ENCODE assay signal across 33 cellular contexts in the genomic region with DNA sequence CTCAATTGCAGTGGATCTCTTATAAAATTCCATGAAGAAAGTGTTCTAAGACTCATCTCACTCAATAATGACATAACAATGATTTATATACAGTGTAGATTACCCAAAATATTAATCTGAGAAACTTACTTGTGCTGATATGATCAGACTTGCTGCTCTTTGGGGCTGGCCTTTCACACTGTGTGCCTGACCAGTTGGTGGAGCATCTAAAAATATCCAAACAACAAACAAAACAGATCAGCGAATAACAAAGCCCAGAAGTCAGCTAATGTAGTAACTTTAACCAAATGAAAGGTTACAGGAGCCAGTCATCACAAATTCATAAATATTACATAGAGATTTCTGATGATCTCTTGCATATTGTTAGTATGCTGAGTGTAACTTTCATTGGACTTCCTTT.
"Had no signal": no experiment of that assay in that cellular context is flagged by ENCODE, and none has a peak within 500 bp of the region (broad histone marks: within the 10 kb centered on the region; RNA-seq: fewer than 3 reads in every experiment).

No MANE protein-coding gene starts in this region.

- H3K36me3 Mint-ChIP-seq: activated CD4-positive, alpha-beta memory T cell treated with anti-CD3 and anti-CD28 coated beads for 36 hours; activated naive CD4-positive, alpha-beta T cell treated with anti-CD3 and anti-CD28 coated beads, Interleukin-2, amount 10 ng/mL, durations not matched to agents 7 days and 5 days; activated naive CD8-positive, alpha-beta T cell had no signal

- H3K27ac ChIP-seq: brain microvascular endothelial cell, PC-9, RWPE1, VCaP had no signal

- DNase-seq: activated B cell treated with CpG ODN at 0.5 μM for 24 hours; activated CD4-positive, alpha-beta memory T cell treated with anti-CD3 and anti-CD28 coated beads for 36 hours; activated CD4-positive, alpha-beta T cell treated with anti-CD3 and anti-CD28 coated beads for 4 hours; activated CD4-positive, alpha-beta T cell treated with anti-CD3 and anti-CD28 coated beads, Interleukin-2, amount 50 U/mL, for 1 hour; activated CD4-positive, CD25-positive, alpha-beta regulatory T cell treated with anti-CD3 and anti-CD28 coated beads, Interleukin-2, amount 50 U/mL, for 72 hours; activated CD8-positive, alpha-beta memory T cell treated with anti-CD3 and anti-CD28 coated beads, Interleukin-2, amount 50 U/mL, for 4 hours; activated effector memory CD4-positive, alpha-beta T cell treated with Interleukin-2 at 50 U/mL for 16 hours; activated naive CD4-positive, alpha-beta T cell treated with anti-CD3 and anti-CD28 coated beads, Interleukin-2, amount 10 ng/mL, durations not matched to agents 7 days and 5 days; activated naive CD8-positive, alpha-beta T cell treated with anti-CD3 and anti-CD28 coated beads, Interleukin-2, amount 50 U/mL, for 24 hours; activated T-cell treated with anti-CD3 and anti-CD28 coated beads for 4 hours; activated T-cell treated with anti-CD3 and anti-CD28 coated beads, Interleukin-2, amount 50 U/mL, for 4 hours; amniotic stem cell; aorta; brain microvascular endothelial cell; central memory CD4-positive, alpha-beta T cell; Karpas-422; KBM-7; NCI-H1105; NCI-H1417 treated with DMSO at 0.1 percent for 48 hours; NCI-H1930; NCI-H2081 treated with DMSO at 0.1 percent for 48 hours; NCI-H226; NCI-H748 treated with DMSO at 0.1 percent for 48 hours; NK-92 treated with Interleukin-12 subunit alpha and Interleukin-12 subunit beta, amount 100 ng/mL, for 24 hours; PC-9; SIG-M5; SW 1271; T-helper 1 cell; T-helper 2 cell; T-helper 9 cell had no signal

- H3K27me3 ChIP-seq: brain microvascular endothelial cell had no signal

- ATAC-seq: activated naive CD8-positive, alpha-beta T cell treated with anti-CD3 and anti-CD28 coated beads, Interleukin-2, amount 50 U/mL, for 24 hours; activated T-cell treated with anti-CD3 and anti-CD28 coated beads, Interleukin-2, amount 50 U/mL, for 4 hours had no signal

- H3K4me1 Mint-ChIP-seq: activated B cell treated with CpG ODN at 0.5 μM for 24 hours; activated naive CD4-positive, alpha-beta T cell treated with anti-CD3 and anti-CD28 coated beads, Interleukin-2, amount 10 ng/mL, durations not matched to agents 7 days and 5 days; activated naive CD8-positive, alpha-beta T cell treated with anti-CD3 and anti-CD28 coated beads, Interleukin-2, amount 50 U/mL, for 24 hours had no signal

- H3K4me3 Mint-ChIP-seq: activated B cell treated with CpG ODN at 0.5 μM for 24 hours; activated CD4-positive, alpha-beta memory T cell treated with anti-CD3 and anti-CD28 coated beads for 36 hours; activated naive CD4-positive, alpha-beta T cell treated with anti-CD3 and anti-CD28 coated beads, Interleukin-2, amount 10 ng/mL, durations not matched to agents 7 days and 5 days; activated naive CD8-positive, alpha-beta T cell; activated naive CD8-positive, alpha-beta T cell treated with anti-CD3 and anti-CD28 coated beads, Interleukin-2, amount 50 U/mL, for 24 hours; activated T-cell treated with anti-CD3 and anti-CD28 coated beads, Interleukin-2, amount 50 U/mL, for 4 hours had no signal

- H3K36me3 ChIP-seq: brain microvascular endothelial cell had no signal

- H3K27ac Mint-ChIP-seq: activated B cell treated with CpG ODN at 0.5 μM for 24 hours; activated CD4-positive, alpha-beta memory T cell treated with anti-CD3 and anti-CD28 coated beads for 36 hours; activated naive CD4-positive, alpha-beta T cell treated with anti-CD3 and anti-CD28 coated beads, Interleukin-2, amount 10 ng/mL, durations not matched to agents 7 days and 5 days; activated naive CD8-positive, alpha-beta T cell; activated naive CD8-positive, alpha-beta T cell treated with anti-CD3 and anti-CD28 coated beads, Interleukin-2, amount 50 U/mL, for 24 hours had no signal

- H3K9me3 Mint-ChIP-seq: activated naive CD4-positive, alpha-beta T cell treated with anti-CD3 and anti-CD28 coated beads, Interleukin-2, amount 10 ng/mL, durations not matched to agents 7 days and 5 days had no signal

- H3K27me3 Mint-ChIP-seq: activated B cell treated with CpG ODN at 0.5 μM for 24 hours; activated CD4-positive, alpha-beta memory T cell treated with anti-CD3 and anti-CD28 coated beads for 36 hours; activated naive CD4-positive, alpha-beta T cell treated with anti-CD3 and anti-CD28 coated beads, Interleukin-2, amount 10 ng/mL, durations not matched to agents 7 days and 5 days; activated naive CD8-positive, alpha-beta T cell; activated naive CD8-positive, alpha-beta T cell treated with anti-CD3 and anti-CD28 coated beads, Interleukin-2, amount 50 U/mL, for 24 hours had no signal

- H3K4me3 ChIP-seq: PC-9 had no signal
